9 cellular contexts compared by ENCODE assay signal in the genomic region with DNA sequence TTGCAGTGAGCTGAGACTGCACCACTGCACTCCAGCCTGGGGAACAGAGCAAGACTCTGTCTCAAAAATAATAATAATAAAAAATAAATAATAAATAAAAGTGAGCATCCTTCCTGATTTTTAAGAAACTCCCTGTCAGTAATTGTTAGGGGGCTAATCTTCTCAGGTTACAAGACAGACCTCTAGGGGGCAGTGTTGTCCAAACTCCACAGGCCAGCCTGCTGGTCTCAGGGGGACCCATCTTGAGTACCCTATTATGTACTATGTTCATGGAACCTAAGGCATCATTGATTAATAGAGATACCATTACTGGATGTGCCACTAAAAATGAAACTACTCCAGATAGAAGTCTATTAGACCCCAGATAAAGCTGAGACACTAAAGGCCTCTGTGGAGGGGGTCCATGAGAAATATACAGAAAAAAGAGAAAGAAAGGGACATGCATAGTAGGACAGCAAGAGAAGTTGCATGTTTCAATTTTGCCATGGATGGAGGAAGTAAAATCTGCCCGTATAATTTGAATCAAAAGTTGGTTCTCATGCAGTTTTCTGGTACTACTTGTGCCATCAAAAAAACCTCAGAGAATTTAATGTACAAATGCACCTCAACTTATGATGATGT.
A peak's percentile ranks its signal among the peaks of the same experiment; 100 is the strongest.
DNase-seq lines count a peak whose midpoint lies in the region; ATAC-seq, FAIRE-seq and TF ChIP-seq lines count a peak whose summit lies in the region.
"Had no signal": no experiment of that assay in that cellular context is flagged by ENCODE, and none has a peak within 500 bp of the region (broad histone marks: within the 10 kb centered on the region; RNA-seq: fewer than 3 reads in every experiment).

No MANE protein-coding gene starts in this region.

- H2AFZ ChIP-seq in astrocyte (ENCODE audit: low read depth, low read length): no peak overlapping the region

- H3K36me3 Mint-ChIP-seq in astrocyte (ENCODE audit: low read depth, unreplicated experiment): no peaks in the 10 kb centered on the region

- H3K9me2 ChIP-seq in DOHH2 (replicated peaks; ENCODE audit: control insufficient read depth, low read length): no peaks in the 10 kb centered on the region

- H4K20me1 ChIP-seq in DOHH2 (ENCODE audit: control insufficient read depth, insufficient read depth, low read depth, low read length) (no peaks in the 10 kb centered on the region), astrocyte (ENCODE audit: insufficient read depth, low read length) (no peaks in the 10 kb centered on the region)

- H3K9me3 ChIP-seq in DOHH2 (ENCODE audit: control insufficient read depth, insufficient read depth, low read length) (peaks cover 35% of the 10 kb centered on the region), RWPE2 (ENCODE audit: severe bottlenecking) (no peaks in the 10 kb centered on the region), astrocyte (ENCODE audit: insufficient read depth, low read depth, low read length) (peaks cover 6% of the 10 kb centered on the region), mucosa of descending colon (no peaks in the 10 kb centered on the region)

- H3K4me1 ChIP-seq in DOHH2 (ENCODE audit: control insufficient read depth, low read length) (peaks cover 72% of the 10 kb centered on the region), RWPE2 (ENCODE audit: insufficient read depth, poor library complexity, severe bottlenecking) (no peaks in the 10 kb centered on the region), astrocyte (ENCODE audit: insufficient read depth, low read length) (peaks cover 3% of the 10 kb centered on the region), mucosa of descending colon (ENCODE audit: low read depth) (peaks cover 11% of the 10 kb centered on the region)

- H3K79me2 ChIP-seq in DOHH2 (ENCODE audit: control insufficient read depth, low read length) (peaks cover 70% of the 10 kb centered on the region), astrocyte (ENCODE audit: insufficient read depth, low read length) (no peaks in the 10 kb centered on the region)

- peak overlapping the region; percentile 94 for H3K4me3 ChIP-seq in DOHH2 (ENCODE audit: low read length)
- no peak overlapping the region for H3K4me3 ChIP-seq in RWPE2 (ENCODE audit: severe bottlenecking)
- no peak overlapping the region for H3K4me3 ChIP-seq in astrocyte (ENCODE audit: insufficient read depth, low read depth, low read length)
- H3K4me3 ChIP-seq in mucosa of descending colon: no peak overlapping the region

- H3K27me3 Mint-ChIP-seq in astrocyte (ENCODE audit: low read depth, unreplicated experiment): no peaks in the 10 kb centered on the region

- H3K27me3 ChIP-seq in DOHH2 (ENCODE audit: control insufficient read depth, low read length) (no peaks in the 10 kb centered on the region), RWPE2 (ENCODE audit: insufficient read depth, poor library complexity, severe bottlenecking) (no peaks in the 10 kb centered on the region), astrocyte (ENCODE audit: insufficient read depth, low read length) (no peaks in the 10 kb centered on the region)

- H3K36me3 ChIP-seq in DOHH2 (ENCODE audit: control insufficient read depth, low read length) (peaks cover 44% of the 10 kb centered on the region), RWPE2 (ENCODE audit: low read depth) (no peaks in the 10 kb centered on the region), astrocyte (ENCODE audit: insufficient read depth, low read length) (no peaks in the 10 kb centered on the region), mucosa of descending colon (ENCODE audit: low read depth) (no peaks in the 10 kb centered on the region)

- no peak overlapping the region for H3K27ac Mint-ChIP-seq in astrocyte (ENCODE audit: unreplicated experiment)

- peaks cover 6% of the 10 kb centered on the region for H3K9me3 Mint-ChIP-seq in astrocyte (ENCODE audit: unreplicated experiment)

- no peak overlapping the region for H3K4me3 Mint-ChIP-seq in astrocyte (ENCODE audit: unreplicated experiment)

- peak overlapping the region; percentile 96 for H3K4me2 ChIP-seq in DOHH2 (ENCODE audit: low read length)
- H3K4me2 ChIP-seq in astrocyte (ENCODE audit: low read length): no peak overlapping the region

- DNase-seq in RWPE2 (ENCODE audit: low spot score) (no peak), astrocyte (ENCODE audit: low read depth) (no peak), mucosa of descending colon (peak in 2 of 3 donors; percentile 42 to 76), HK-2 (ENCODE audit: unreplicated experiment) (no peak), NCI-H446 treated with DMSO at 0.1 percent for 48 hours (lab: John Stamatoyannopoulos, UW) (no peak)

- ATAC-seq in RWPE2 (ENCODE audit: low read depth) (no peak), mucosa of descending colon (peak; percentile 27), HG03159 (IDR thresholded peaks at IDR 0.05; ENCODE audit: unreplicated experiment) (no peak), HG02759 (IDR thresholded peaks at IDR 0.05; ENCODE audit: unreplicated experiment) (no peak)

- FAIRE-seq in astrocyte (lab: Jason Lieb, UNC): no peak
- FAIRE-seq: islet of Langerhans had no signal

- H3K27ac ChIP-seq in DOHH2 (ENCODE audit: low read depth, low read length) (peak overlapping the region; percentile 99), RWPE2 (ENCODE audit: poor library complexity, severe bottlenecking) (no peak overlapping the region), astrocyte (ENCODE audit: low read depth, low read length) (no peak overlapping the region)

- intact Hi-C loops in mucosa of descending colon (cut with DNase I, micrococcal nuclease): no loop called here

- H3K9ac ChIP-seq in astrocyte (ENCODE audit: low read length): no peak overlapping the region

- H3F3A ChIP-seq in DOHH2 (ENCODE audit: control insufficient read depth, insufficient read depth): peaks cover 45% of the 10 kb centered on the region

- TF ChIP-seq CTCF in DOHH2 (IDR thresholded peaks at IDR 0.05; ENCODE audit: low read depth, low read length, poor library complexity, severe bottlenecking): peak; percentile 70
- TF ChIP-seq CTCF in RWPE2 (IDR thresholded peaks at IDR 0.05; ENCODE audit: poor library complexity, severe bottlenecking): peak; percentile 32
- TF ChIP-seq CTCF in astrocyte (IDR thresholded peaks at IDR 0.05; ENCODE audit: insufficient read depth, low read depth, low read length): peak; percentile 33
- TF ChIP-seq CTCF in mucosa of descending colon (IDR thresholded peaks at IDR 0.05): no peak

- H3K4me1 Mint-ChIP-seq in astrocyte (ENCODE audit: low read depth, unreplicated experiment): peaks cover 7% of the 10 kb centered on the region

Comparison
In these comparisons a context has a peak if more than half of its experiments do, and no peak if none do; other contexts are left out.
1. DNase-seq: peak in mucosa of descending colon (2 of 3); none in RWPE2 (single experiment), astrocyte (single experiment), HK-2 (single experiment) and NCI-H446 treated with DMSO at 0.1 percent for 48 hours (single experiment).